25 cellular contexts compared by ENCODE assay signal in genomic region chr1:8139941-8140340, GRCh38.
"Had no signal": no experiment of that assay in that cellular context is flagged by ENCODE, and none has a peak within 500 bp of the region (broad histone marks: within the 10 kb centered on the region; RNA-seq: fewer than 3 reads in every experiment).

No MANE protein-coding gene starts in this region.

- H3K27ac Mint-ChIP-seq: activated naive CD8-positive, alpha-beta T cell; nephron had no signal

- H3K27me3 ChIP-seq: body of pancreas, right atrium auricular region, suprapubic skin, tibial artery had no signal

- DNase-seq: activated CD4-positive, alpha-beta T cell treated with anti-CD3 and anti-CD28 coated beads for 4 hours; activated CD4-positive, alpha-beta T cell treated with anti-CD3 and anti-CD28 coated beads, Interleukin-2, amount 50 U/mL, for 4 hours; activated effector memory CD4-positive, alpha-beta T cell treated with Interleukin-2 at 50 U/mL for 16 hours; activated naive CD4-positive, alpha-beta T cell treated with Interleukin-2 at 50 U/mL for 16 hours; aorta; body of pancreas; dermis blood vessel endothelial cell; effector CD4-positive, alpha-beta T cell; esophagus squamous epithelium; foreskin melanocyte; left lung; occipital lobe; stimulated activated CD4-positive, alpha-beta T cell treated with anti-CD3 and anti-CD28 coated beads, Interleukin-15, amount 100 ng/mL, for 24 hours; stimulated activated CD4-positive, alpha-beta T cell treated with anti-CD3 and anti-CD28 coated beads, Interleukin-2, amount 100 ng/mL, for 24 hours; stimulated activated naive CD4-positive, alpha-beta T cell; tibial artery had no signal

- H3K27ac ChIP-seq: body of pancreas, left lung, parathyroid adenoma, right atrium auricular region, suprapubic skin, VCaP had no signal

- H3K36me3 ChIP-seq: esophagus squamous epithelium, left lung, right atrium auricular region, suprapubic skin, tibial artery had no signal

- H3K9me3 ChIP-seq: body of pancreas, esophagus squamous epithelium, left lung, right atrium auricular region, suprapubic skin, tibial artery had no signal

- ATAC-seq: body of pancreas, left lung had no signal

- FAIRE-seq: colon, TTC549 had no signal

- H2AFZ ChIP-seq: parathyroid adenoma had no signal

- H3K4me1 ChIP-seq: left lung had no signal

- H3K9ac ChIP-seq: parathyroid adenoma had no signal

- H3K4me3 ChIP-seq: body of pancreas, esophagus squamous epithelium, left lung, lung, right atrium auricular region, suprapubic skin, tibial artery had no signal

- H3K9me3 Mint-ChIP-seq: nephron had no signal

- H3K79me2 ChIP-seq: parathyroid adenoma had no signal

- H3K4me3 Mint-ChIP-seq: activated naive CD8-positive, alpha-beta T cell; nephron had no signal

- H3K36me3 Mint-ChIP-seq: activated naive CD8-positive, alpha-beta T cell had no signal
